8 cellular contexts compared by ENCODE assay signal in the genomic region with DNA sequence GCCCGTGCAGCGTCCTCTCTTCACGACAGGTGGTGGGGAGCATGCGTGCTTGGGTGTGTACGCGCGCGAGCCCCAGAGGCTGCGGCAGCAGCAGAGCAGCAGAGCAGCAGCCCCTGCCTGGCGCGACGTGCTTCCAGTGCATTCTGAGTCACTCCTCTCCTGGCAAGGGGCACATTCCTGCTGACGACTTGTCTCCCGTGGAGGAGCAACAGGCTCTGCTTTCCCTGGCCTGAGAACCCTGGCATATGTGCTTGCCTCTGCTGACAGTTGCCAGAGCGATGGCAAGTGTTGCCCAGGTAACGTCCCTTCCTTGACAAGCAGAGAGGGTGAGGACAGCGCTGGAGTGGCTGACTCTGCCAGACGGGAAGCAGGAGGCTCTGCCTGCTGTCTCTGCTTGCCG.
A peak's percentile ranks its signal among the peaks of the same experiment; 100 is the strongest.
DNase-seq lines count a peak whose midpoint lies in the region; ATAC-seq, FAIRE-seq and TF ChIP-seq lines count a peak whose summit lies in the region.
"Had no signal": no experiment of that assay in that cellular context is flagged by ENCODE, and none has a peak within 500 bp of the region (broad histone marks: within the 10 kb centered on the region; RNA-seq: fewer than 3 reads in every experiment).

No MANE protein-coding gene starts in this region.

- H4K20me1 ChIP-seq in astrocyte (ENCODE audit: insufficient read depth, low read length) = peaks cover 70% of the 10 kb centered on the region

- H3K4me1 Mint-ChIP-seq in astrocyte (ENCODE audit: low read depth, unreplicated experiment) = peaks cover 22% of the 10 kb centered on the region

- no peaks in the 10 kb centered on the region for H3K27me3 ChIP-seq in astrocyte (ENCODE audit: insufficient read depth, low read length)

- TF ChIP-seq CTCF in astrocyte (IDR thresholded peaks at IDR 0.05; ENCODE audit: insufficient read depth, low read depth, low read length) = no peak

- peaks cover 22% of the 10 kb centered on the region for H3K4me1 ChIP-seq in astrocyte (ENCODE audit: insufficient read depth, low read length)

- DNase-seq in NCI-H1105 treated with DMSO at 0.1 percent for 48 hours (lab: John Stamatoyannopoulos, UW) (peak; percentile 77), astrocyte (ENCODE audit: low read depth) (peak; percentile 97), urothelium cell line (ENCODE audit: low spot score) (peak; percentile 41), HuH-7 (ENCODE audit: low spot score) (no peak)

- H3K9me3 ChIP-seq in astrocyte (ENCODE audit: insufficient read depth, low read depth, low read length) = no peaks in the 10 kb centered on the region

- peak overlapping the region; percentile 75 for H3K4me2 ChIP-seq in astrocyte (ENCODE audit: low read length)

- peaks cover 31% of the 10 kb centered on the region for H3K79me2 ChIP-seq in astrocyte (ENCODE audit: insufficient read depth, low read length)

- FAIRE-seq in astrocyte (lab: Jason Lieb, UNC) = no peak
- peak; percentile 47 for FAIRE-seq in islet of Langerhans (lab: Jason Lieb, UNC)
- no peak for FAIRE-seq in urothelium cell line (lab: Jason Lieb, UNC)

- no peak overlapping the region for H2AFZ ChIP-seq in astrocyte (ENCODE audit: low read depth, low read length)

- no peaks in the 10 kb centered on the region for H3K27me3 Mint-ChIP-seq in astrocyte (ENCODE audit: low read depth, unreplicated experiment)
- H3K27me3 Mint-ChIP-seq: stimulated activated naive CD8-positive, alpha-beta T cell treated with anti-CD3 and anti-CD28 coated beads, Interleukin-15, Interleukin-2, amounts not matched to agents 100 ng/mL and 50 ng/mL, for 24 hours had no signal

- H3K27ac ChIP-seq in astrocyte (ENCODE audit: low read depth, low read length) = peak overlapping the region; percentile 66

- no peak overlapping the region for H3K4me3 Mint-ChIP-seq in astrocyte (ENCODE audit: unreplicated experiment)
- H3K4me3 Mint-ChIP-seq: stimulated activated naive CD8-positive, alpha-beta T cell treated with anti-CD3 and anti-CD28 coated beads, Interleukin-15, Interleukin-2, amounts not matched to agents 100 ng/mL and 50 ng/mL, for 24 hours had no signal

- H3K36me3 ChIP-seq in astrocyte (ENCODE audit: insufficient read depth, low read length) = peaks cover 4% of the 10 kb centered on the region

- no peaks in the 10 kb centered on the region for H3K9me3 Mint-ChIP-seq in astrocyte (ENCODE audit: unreplicated experiment)
- H3K9me3 Mint-ChIP-seq: stimulated activated naive CD8-positive, alpha-beta T cell treated with anti-CD3 and anti-CD28 coated beads, Interleukin-15, Interleukin-2, amounts not matched to agents 100 ng/mL and 50 ng/mL, for 24 hours had no signal

- H3K9ac ChIP-seq in astrocyte (ENCODE audit: low read length) = peak overlapping the region; percentile 63

- peak overlapping the region; percentile 86 for H3K27ac Mint-ChIP-seq in astrocyte (ENCODE audit: unreplicated experiment)
- H3K27ac Mint-ChIP-seq: stimulated activated naive CD8-positive, alpha-beta T cell treated with anti-CD3 and anti-CD28 coated beads, Interleukin-15, Interleukin-2, amounts not matched to agents 100 ng/mL and 50 ng/mL, for 24 hours had no signal

- peaks cover 6% of the 10 kb centered on the region for H3K36me3 Mint-ChIP-seq in astrocyte (ENCODE audit: low read depth, unreplicated experiment)

- no peak overlapping the region for H3K4me3 ChIP-seq in astrocyte (ENCODE audit: insufficient read depth, low read depth, low read length)

- ATAC-seq in GM18867 (IDR thresholded peaks at IDR 0.05; ENCODE audit: unreplicated experiment) = no peak
- ATAC-seq in HG03469 (IDR thresholded peaks at IDR 0.05; ENCODE audit: unreplicated experiment) = no peak
